ENCODE assay signal across 19 cellular contexts in the genomic region with DNA sequence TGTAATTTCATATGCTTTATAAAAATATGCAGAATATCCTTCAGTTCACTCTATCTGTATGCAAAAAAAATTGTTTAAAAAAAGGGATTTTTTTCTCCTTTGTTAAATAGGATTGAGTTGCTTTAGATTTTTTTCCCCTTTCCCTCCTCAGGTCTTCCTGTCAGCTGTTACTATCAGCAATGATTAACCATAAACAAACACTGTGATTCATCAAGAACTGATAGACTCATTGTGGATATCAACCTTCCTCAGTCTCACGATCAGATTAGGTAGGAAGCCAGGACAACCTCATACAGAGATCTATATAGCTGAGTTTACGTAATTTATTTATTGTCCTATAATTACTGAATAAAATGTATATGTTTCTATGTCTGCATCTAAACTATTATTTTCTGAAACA.
A peak's percentile ranks its signal among the peaks of the same experiment; 100 is the strongest.
DNase-seq lines count a peak whose midpoint lies in the region; ATAC-seq and TF ChIP-seq lines count a peak whose summit lies in the region.
"Had no signal": no experiment of that assay in that cellular context is flagged by ENCODE, and none has a peak within 500 bp of the region (broad histone marks: within the 10 kb centered on the region; RNA-seq: fewer than 3 reads in every experiment).

No MANE protein-coding gene starts in this region.

- no peak overlapping the region for H3K27ac ChIP-seq in right lobe of liver
- H3K27ac ChIP-seq: breast epithelium, parathyroid adenoma had no signal

- H3K36me3 ChIP-seq in right lobe of liver, result no peaks in the 10 kb centered on the region
- H3K36me3 ChIP-seq: breast epithelium had no signal

- DNase-seq in DMS53 (lab: John Stamatoyannopoulos, UW), result peak; percentile 94
- DNase-seq in NCI-H146 (lab: John Stamatoyannopoulos, UW), result peak; percentile 39
- DNase-seq in dermis blood vessel endothelial cell, result peak; percentile 67
- no peak for DNase-seq in right lobe of liver
- DNase-seq in GM19240 (ENCODE audit: insufficient read length, low spot score), result no peak
- DNase-seq in progenitor cell of endocrine pancreas (ENCODE audit: low spot score, unreplicated experiment), result no peak
- no peak for DNase-seq in activated CD8-positive, alpha-beta T cell treated with anti-CD3 and anti-CD28 coated beads for 36 hours
- DNase-seq: activated CD8-positive, alpha-beta memory T cell treated with anti-CD3 and anti-CD28 coated beads for 24 hours; activated gamma-delta T cell; GOT3; immature natural killer cell; NCI-H1105 treated with DMSO at 0.1 percent for 48 hours; stimulated activated CD4-positive, alpha-beta T cell treated with anti-CD3 and anti-CD28 coated beads, Interleukin-12 subunit alpha, Interleukin-12 subunit beta, amount 100 ng/mL, for 4 hours had no signal

- CTCF ChIA-PET in activated CD8-positive, alpha-beta T cell treated with anti-CD3 and anti-CD28 coated beads for 36 hours (lab: Charles Lee), result no interaction called here

- peaks cover 3% of the 10 kb centered on the region for H3K4me1 Mint-ChIP-seq in progenitor cell of endocrine pancreas (ENCODE audit: low read depth)
- no peaks in the 10 kb centered on the region for H3K4me1 Mint-ChIP-seq in activated CD8-positive, alpha-beta T cell treated with anti-CD3 and anti-CD28 coated beads for 36 hours (ENCODE audit: low read depth)
- H3K4me1 Mint-ChIP-seq: B cell, immature natural killer cell had no signal

- no peak for TF ChIP-seq POLR2A in right lobe of liver (IDR thresholded peaks at IDR 0.05)

- TF ChIP-seq CTCF in right lobe of liver (IDR thresholded peaks at IDR 0.05) (no peak), progenitor cell of endocrine pancreas (IDR thresholded peaks at IDR 0.05; ENCODE audit: unreplicated experiment) (no peak)
- no peak for TF ChIP-seq CTCF in activated CD8-positive, alpha-beta T cell treated with anti-CD3 and anti-CD28 coated beads for 36 hours (IDR thresholded peaks at IDR 0.05)

- intact Hi-C loops in right lobe of liver (cut with DNase I), result no loop called here
- intact Hi-C loops in activated CD8-positive, alpha-beta T cell treated with anti-CD3 and anti-CD28 coated beads for 36 hours (cut with micrococcal nuclease), result no loop called here

- no peak overlapping the region for H3K4me3 ChIP-seq in right lobe of liver
- H3K4me3 ChIP-seq: breast epithelium, K562 had no signal

- POLR2A ChIA-PET in activated CD8-positive, alpha-beta T cell treated with anti-CD3 and anti-CD28 coated beads for 36 hours (lab: Charles Lee), result interaction anchor here (0.6 kb wide), 1 partner anchor 615 kb away, joined by 3 read pairs; no protein-coding TSS in a partner anchor

- peaks cover 23% of the 10 kb centered on the region for H3K36me3 Mint-ChIP-seq in progenitor cell of endocrine pancreas (ENCODE audit: insufficient read depth)
- H3K36me3 Mint-ChIP-seq in activated CD8-positive, alpha-beta T cell treated with anti-CD3 and anti-CD28 coated beads for 36 hours (ENCODE audit: low read depth), result no peaks in the 10 kb centered on the region
- H3K36me3 Mint-ChIP-seq: immature natural killer cell had no signal

- H3K4me3 Mint-ChIP-seq in progenitor cell of endocrine pancreas (ENCODE audit: low read depth), result no peak overlapping the region
- H3K4me3 Mint-ChIP-seq in activated CD8-positive, alpha-beta T cell treated with anti-CD3 and anti-CD28 coated beads for 36 hours, result no peak overlapping the region
- H3K4me3 Mint-ChIP-seq: B cell; immature natural killer cell; stimulated activated naive CD8-positive, alpha-beta T cell treated with anti-CD3 and anti-CD28 coated beads, Interleukin-15, Interleukin-2, amounts not matched to agents 100 ng/mL and 50 ng/mL, for 24 hours had no signal

- peaks cover 0 to 4% (median 0%) of the 10 kb centered on the region in 4 donors for H3K4me1 ChIP-seq in right lobe of liver
- H3K4me1 ChIP-seq: breast epithelium, parathyroid adenoma had no signal

- no peaks in the 10 kb centered on the region for H3K27me3 ChIP-seq in right lobe of liver
- H3K27me3 ChIP-seq: breast epithelium had no signal

- no peaks in the 10 kb centered on the region for H3K9me3 ChIP-seq in right lobe of liver
- H3K9me3 ChIP-seq: breast epithelium had no signal

- no peak overlapping the region for H3K27ac Mint-ChIP-seq in progenitor cell of endocrine pancreas
- no peak overlapping the region for H3K27ac Mint-ChIP-seq in activated CD8-positive, alpha-beta T cell treated with anti-CD3 and anti-CD28 coated beads for 36 hours
- H3K27ac Mint-ChIP-seq: B cell; immature natural killer cell; stimulated activated naive CD8-positive, alpha-beta T cell treated with anti-CD3 and anti-CD28 coated beads, Interleukin-15, Interleukin-2, amounts not matched to agents 100 ng/mL and 50 ng/mL, for 24 hours had no signal

- H3K27me3 Mint-ChIP-seq in progenitor cell of endocrine pancreas, result no peaks in the 10 kb centered on the region
- H3K27me3 Mint-ChIP-seq in activated CD8-positive, alpha-beta T cell treated with anti-CD3 and anti-CD28 coated beads for 36 hours, result no peaks in the 10 kb centered on the region
- H3K27me3 Mint-ChIP-seq: B cell; stimulated activated naive CD8-positive, alpha-beta T cell treated with anti-CD3 and anti-CD28 coated beads, Interleukin-15, Interleukin-2, amounts not matched to agents 100 ng/mL and 50 ng/mL, for 24 hours had no signal

- peaks cover 29% of the 10 kb centered on the region for H3K9me3 Mint-ChIP-seq in progenitor cell of endocrine pancreas (ENCODE audit: low read depth)
- H3K9me3 Mint-ChIP-seq in activated CD8-positive, alpha-beta T cell treated with anti-CD3 and anti-CD28 coated beads for 36 hours, result no peaks in the 10 kb centered on the region
- H3K9me3 Mint-ChIP-seq: stimulated activated naive CD8-positive, alpha-beta T cell treated with anti-CD3 and anti-CD28 coated beads, Interleukin-15, Interleukin-2, amounts not matched to agents 100 ng/mL and 50 ng/mL, for 24 hours had no signal

- WGBS in right lobe of liver (ENCODE audit: insufficient coverage, low coverage, low lambda C conversion rate, missing lambda C conversion rate), result 41% methylated on average over 2 of the region's 2 CpGs

- peak; percentile 64 to 99 (median 79) for ATAC-seq in right lobe of liver
- ATAC-seq in activated CD4-positive, CD25-positive, alpha-beta regulatory T cell treated with anti-CD3 and anti-CD28 coated beads, Interleukin-2, amount 50 U/mL, for 24 hours, result no peak
- no peak for ATAC-seq in activated CD8-positive, alpha-beta T cell treated with anti-CD3 and anti-CD28 coated beads for 36 hours
- ATAC-seq: K562 had no signal

Comparison
In these comparisons a context has a peak if more than half of its experiments do, and no peak if none do; other contexts are left out.
1. DNase-seq: peak in DMS53 (single experiment), NCI-H146 (single experiment) and dermis blood vessel endothelial cell (single experiment); none in right lobe of liver (0 of 3), GM19240 (single experiment), progenitor cell of endocrine pancreas (single experiment) and activated CD8-positive, alpha-beta T cell treated with anti-CD3 and anti-CD28 coated beads for 36 hours (single experiment).
2. ATAC-seq: peak in right lobe of liver (4 of 4); none in activated CD4-positive, CD25-positive, alpha-beta regulatory T cell treated with anti-CD3 and anti-CD28 coated beads, Interleukin-2, amount 50 U/mL, for 24 hours (0 of 2) and activated CD8-positive, alpha-beta T cell treated with anti-CD3 and anti-CD28 coated beads for 36 hours (single experiment).